8 cellular contexts compared by ENCODE assay signal in the genomic region with DNA sequence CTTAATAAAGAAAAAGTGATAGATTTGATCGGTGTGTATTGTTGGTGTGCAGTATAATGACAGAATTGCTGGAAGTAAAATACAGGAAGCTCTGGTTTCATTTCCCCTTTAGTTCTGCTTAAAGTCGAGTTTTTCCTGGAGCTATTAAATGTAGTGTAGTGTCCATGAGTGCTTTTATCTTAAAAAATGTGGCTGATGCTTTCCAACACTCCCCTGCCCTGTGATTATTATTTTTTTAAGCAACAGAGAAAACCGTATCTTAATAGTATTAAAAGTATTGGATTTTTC. TPM values are rescaled to one million over a fixed set of nuclear protein-coding genes. Genes with fewer than 3 reads are reported as not detected.
DNase-seq lines count a peak whose midpoint lies in the region; ATAC-seq and TF ChIP-seq lines count a peak whose summit lies in the region.

No MANE protein-coding gene starts in this region.

- peaks cover 30% of the 10 kb centered on the region for H3K4me1 Mint-ChIP-seq in activated naive CD8-positive, alpha-beta T cell (ENCODE audit: low read depth)

- DNase-seq in BE2C (no peak), HFF-Myc (ENCODE audit: extremely low read depth, low read depth) (no peak), medulla oblongata (ENCODE audit: extremely low spot score) (peak; percentile 49), left colon (no peak)
- DNase-seq in stimulated activated CD4-positive, alpha-beta T cell treated with anti-CD3 and anti-CD28 coated beads, Interleukin-1b, Interleukin-23, amount 100 ng/mL, for 48 hours, result no peak
- DNase-seq in activated effector memory CD4-positive, alpha-beta T cell treated with anti-CD3 and anti-CD28 coated beads, Interleukin-2, amount 50 U/mL, for 16 hours, result no peak
- DNase-seq in effector CD8-positive, alpha-beta T cell (lab: John Stamatoyannopoulos, UW), result no peak

- H3K4me3 Mint-ChIP-seq in activated naive CD8-positive, alpha-beta T cell, result peak overlapping the region; percentile 94

- H3K9me3 Mint-ChIP-seq in activated naive CD8-positive, alpha-beta T cell (ENCODE audit: low read depth), result no peaks in the 10 kb centered on the region

- no peak for ATAC-seq in left colon

- H3K4me1 ChIP-seq in BE2C, result peaks cover 2% of the 10 kb centered on the region; the same call in 1 of the 2 replicates

- peak overlapping the region; percentile 98 for H3K27ac Mint-ChIP-seq in activated naive CD8-positive, alpha-beta T cell

- intact Hi-C loops in left colon (cut with DNase I, micrococcal nuclease), result no loop called here

- no peaks in the 10 kb centered on the region for H3K9me3 ChIP-seq in BE2C

- TF ChIP-seq CTCF in BE2C (IDR thresholded peaks at IDR 0.05; ENCODE audit: low read depth, low read length), result no peak
- TF ChIP-seq CTCF in HFF-Myc (IDR thresholded peaks at IDR 0.05; ENCODE audit: low read depth, low read length, missing control alignments), result no peak

- H3K4me3 ChIP-seq in BE2C (ENCODE audit: low read depth, low read length), result peak overlapping the region; percentile 61
- H3K4me3 ChIP-seq in HFF-Myc (replicated peaks; ENCODE audit: low read depth, low read length), result peak overlapping the region; percentile 96

- no peaks in the 10 kb centered on the region for H3K27me3 ChIP-seq in BE2C

- H3K36me3 Mint-ChIP-seq in activated naive CD8-positive, alpha-beta T cell, result peaks cover 3% of the 10 kb centered on the region

- no peaks in the 10 kb centered on the region for H3K36me3 ChIP-seq in BE2C

- H3K27me3 Mint-ChIP-seq in activated naive CD8-positive, alpha-beta T cell, result no peaks in the 10 kb centered on the region

RNA-seq across cellular contexts. Expression of a gene that starts 1.1 kb away (rescaled TPM):
- 19.1 TPM for polyA plus RNA-seq in BE2C (2012; ENCODE audit: insufficient read depth, insufficient read length, low read depth)
- total RNA-seq in left colon, result 10 to 100 TPM; 39.2 to 42.0 TPM
